In genomic region chr9:130718576-130718975, GRCh38 we compare ENCODE assay signal across 24 cellular contexts. TPM values are rescaled to one million over a fixed set of nuclear protein-coding genes. Genes with fewer than 3 reads are reported as not detected.
A peak's percentile ranks its signal among the peaks of the same experiment; 100 is the strongest.
DNase-seq lines count a peak whose midpoint lies in the region; ATAC-seq and TF ChIP-seq lines count a peak whose summit lies in the region.
"Had no signal": no experiment of that assay in that cellular context is flagged by ENCODE, and none has a peak within 500 bp of the region (broad histone marks: within the 10 kb centered on the region; RNA-seq: fewer than 3 reads in every experiment).

No MANE protein-coding gene starts in this region.

- no peak overlapping the region for H3K27ac ChIP-seq in GM23338 (ENCODE audit: low read depth)
- H3K27ac ChIP-seq in endodermal cell (ENCODE audit: low read depth, low read length), result no peak overlapping the region
- H3K27ac ChIP-seq in mesendoderm (ENCODE audit: low read depth, low read length), result no peak overlapping the region
- H3K27ac ChIP-seq in thyroid gland, result no peak overlapping the region
- no peak overlapping the region for H3K27ac ChIP-seq in osteoblast (ENCODE audit: low read depth, low read length)
- no peak overlapping the region for H3K27ac ChIP-seq in Karpas-422 (ENCODE audit: low read length)
- H3K27ac ChIP-seq: A549; BLaER1 treated with 17β-estradiol and CSF1 and Interleukin-3, amounts not matched to agents 10 nM and 100 nM; GM23248 had no signal

- H3K36me3 Mint-ChIP-seq in GM23338 (ENCODE audit: low read depth) (no peaks in the 10 kb centered on the region), endodermal cell (ENCODE audit: low read depth) (peaks cover 5% of the 10 kb centered on the region)

- H3K27me3 Mint-ChIP-seq in GM23338 (ENCODE audit: insufficient read depth, low read depth, poor library complexity) (peaks cover 5% of the 10 kb centered on the region), endodermal cell (ENCODE audit: insufficient read depth) (no peaks in the 10 kb centered on the region)
- H3K27me3 Mint-ChIP-seq: CD4-positive, alpha-beta T cell; CD8-positive, alpha-beta memory T cell had no signal

- DNase-seq in GM23338 (ENCODE audit: low spot score) (no peak), endodermal cell (peak; percentile 67), mesendoderm (peak; percentile 67), thyroid gland (peak; percentile 37 to 43), osteoblast (ENCODE audit: insufficient read length, low spot score, missing footprints) (no peak), NCI-H1105 (lab: John Stamatoyannopoulos, UW) (no peak), Karpas-422 (no peak)
- DNase-seq: 8988T; ACHN; AML-193; BE2C; CD4-positive, alpha-beta T cell; CD8-positive, alpha-beta memory T cell; DMS 273 treated with DMSO at 0.1 percent for 48 hours; DMS79 treated with DMSO at 0.1 percent for 48 hours; GF-D8; GM23248; HFFc6 had no signal

- no peaks in the 10 kb centered on the region for H3F3A ChIP-seq in GM23338 (replicated peaks; ENCODE audit: low read depth)

- peaks cover 87% of the 10 kb centered on the region for H3K79me2 ChIP-seq in GM23338 (replicated peaks; ENCODE audit: insufficient read depth)
- peaks cover 41% of the 10 kb centered on the region for H3K79me2 ChIP-seq in mesendoderm (ENCODE audit: control insufficient read depth, insufficient read depth, low read length)
- H3K79me2 ChIP-seq in osteoblast (ENCODE audit: insufficient read depth, low read length), result peaks cover 93% of the 10 kb centered on the region
- H3K79me2 ChIP-seq in Karpas-422 (ENCODE audit: low read length), result peaks cover 60% of the 10 kb centered on the region

- H3K4me3 Mint-ChIP-seq in GM23338 (no peak overlapping the region), endodermal cell (no peak overlapping the region)
- H3K4me3 Mint-ChIP-seq: CD14-positive monocyte; CD4-positive, alpha-beta T cell; CD8-positive, alpha-beta memory T cell; HFFc6 had no signal

- H3K9me3 Mint-ChIP-seq in GM23338 (no peaks in the 10 kb centered on the region), endodermal cell (no peaks in the 10 kb centered on the region)
- H3K9me3 Mint-ChIP-seq: CD4-positive, alpha-beta T cell; CD8-positive, alpha-beta memory T cell; HFFc6 had no signal

- no peak overlapping the region for H2BK5ac ChIP-seq in mesendoderm (ENCODE audit: low read length)

- H2BK120ac ChIP-seq in mesendoderm (ENCODE audit: low read depth, low read length), result no peak overlapping the region

- TF ChIP-seq CTCF in GM23338 (conservative IDR thresholded peaks at IDR 0.05; ENCODE audit: low read depth in 2 of 2), result no peak
- no peak for TF ChIP-seq CTCF in endodermal cell (conservative IDR thresholded peaks at IDR 0.05)
- no peak for TF ChIP-seq CTCF in thyroid gland (IDR thresholded peaks at IDR 0.05)
- TF ChIP-seq CTCF in osteoblast (IDR thresholded peaks at IDR 0.05; ENCODE audit: extremely low read depth, low read depth, low read length), result no peak

- no peak overlapping the region for H2BK15ac ChIP-seq in mesendoderm (replicated peaks; ENCODE audit: low read depth)

- H4K5ac ChIP-seq in mesendoderm (ENCODE audit: low read length), result no peak overlapping the region

- 0 out of 2 replicates have a peak overlapping the region, but pooled peaks have one; percentile 31 for H3K27ac Mint-ChIP-seq in GM23338
- H3K27ac Mint-ChIP-seq in endodermal cell, result peak overlapping the region; percentile 59
- H3K27ac Mint-ChIP-seq: CD14-positive monocyte; CD4-positive, alpha-beta T cell; HFFc6 had no signal

- H3K4me3 ChIP-seq in GM23338, result no peak overlapping the region
- no peak overlapping the region for H3K4me3 ChIP-seq in endodermal cell (ENCODE audit: low read length)
- H3K4me3 ChIP-seq in mesendoderm (ENCODE audit: low read length), result no peak overlapping the region
- no peak overlapping the region for H3K4me3 ChIP-seq in thyroid gland (replicated peaks in 1 of 3)
- no peak overlapping the region for H3K4me3 ChIP-seq in osteoblast (ENCODE audit: insufficient read depth, low read length)
- no peak overlapping the region for H3K4me3 ChIP-seq in Karpas-422 (ENCODE audit: low read length)
- H3K4me3 ChIP-seq: A549; BLaER1 treated with 17β-estradiol and CSF1 and Interleukin-3, amounts not matched to agents 10 nM and 100 nM; GM23248; HAP-1 had no signal

- no peak overlapping the region for H2AK5ac ChIP-seq in mesendoderm (ENCODE audit: low read length)

- H3K56ac ChIP-seq in mesendoderm (ENCODE audit: low read length), result no peak overlapping the region

- intact Hi-C loops in thyroid gland (cut with DNase I), result loop anchor here (10.0 kb wide), 1 partner anchor 46 kb away; no protein-coding TSS in a partner anchor

- peaks cover 31% of the 10 kb centered on the region for H4K20me1 ChIP-seq in GM23338 (replicated peaks; ENCODE audit: insufficient read depth)
- peaks cover 35% of the 10 kb centered on the region for H4K20me1 ChIP-seq in osteoblast (ENCODE audit: insufficient read depth, low read length)
- H4K20me1 ChIP-seq in Karpas-422 (ENCODE audit: insufficient read depth, low read depth, low read length), result 0 out of 2 replicates have a peak, but pooled peaks cover 4% of the 10 kb centered on the region

- H3K4me1 ChIP-seq in GM23338 (ENCODE audit: insufficient read depth) (peaks cover 21% of the 10 kb centered on the region), endodermal cell (ENCODE audit: control insufficient read depth, insufficient read depth, low read length) (no peaks in the 10 kb centered on the region), mesendoderm (ENCODE audit: control insufficient read depth, low read depth, low read length) (peaks cover 4% of the 10 kb centered on the region), thyroid gland (peaks cover 19 to 24% of the 10 kb centered on the region in 2 donors), osteoblast (ENCODE audit: insufficient read depth, low read length) (peaks cover 9% of the 10 kb centered on the region), Karpas-422 (ENCODE audit: low read length) (peaks cover 21% of the 10 kb centered on the region)
- H3K4me1 ChIP-seq: HAP-1 had no signal

- H3K9ac ChIP-seq in endodermal cell (ENCODE audit: extremely low read depth, low read length, poor library complexity, severe bottlenecking), result no peak overlapping the region
- no peak overlapping the region for H3K9ac ChIP-seq in mesendoderm (ENCODE audit: low read length)
- no peak overlapping the region for H3K9ac ChIP-seq in Karpas-422 (ENCODE audit: low read length)
- H3K9ac ChIP-seq: BLaER1 treated with 17β-estradiol and CSF1 and Interleukin-3, amounts not matched to agents 10 nM and 100 nM; GM23248 had no signal

- H3K9me3 ChIP-seq in endodermal cell (ENCODE audit: control insufficient read depth, low read length) (no peaks in the 10 kb centered on the region), thyroid gland (no peaks in the 10 kb centered on the region), osteoblast (ENCODE audit: low read depth, low read length) (no peaks in the 10 kb centered on the region), Karpas-422 (ENCODE audit: low read length) (no peaks in the 10 kb centered on the region)
- H3K9me3 ChIP-seq: A549; BE2C; BLaER1 treated with 17β-estradiol and CSF1 and Interleukin-3, amounts not matched to agents 10 nM and 100 nM; HAP-1 had no signal

- H2AFZ ChIP-seq in GM23338 (no peak overlapping the region), osteoblast (ENCODE audit: low read length) (no peak overlapping the region), Karpas-422 (ENCODE audit: low read length) (no peak overlapping the region)
- H2AFZ ChIP-seq: GM23248 had no signal

- no peak overlapping the region for H3K23ac ChIP-seq in mesendoderm (ENCODE audit: low read length)

- ATAC-seq in GM23338, result no peak
- ATAC-seq: A549 had no signal

- H3K27me3 ChIP-seq in GM23338 (ENCODE audit: insufficient read depth) (no peaks in the 10 kb centered on the region), endodermal cell (ENCODE audit: control insufficient read depth, insufficient read depth, low read length, poor library complexity, severe bottlenecking) (no peaks in the 10 kb centered on the region), mesendoderm (ENCODE audit: insufficient read depth, low read length, poor library complexity) (no peaks in the 10 kb centered on the region), thyroid gland (no peaks in the 10 kb centered on the region), osteoblast (ENCODE audit: insufficient read depth, low read length) (no peaks in the 10 kb centered on the region), Karpas-422 (ENCODE audit: low read length) (no peaks in the 10 kb centered on the region)
- H3K27me3 ChIP-seq: BE2C; BLaER1 treated with 17β-estradiol and CSF1 and Interleukin-3, amounts not matched to agents 10 nM and 100 nM had no signal

- peaks cover 18% of the 10 kb centered on the region for H3K79me1 ChIP-seq in mesendoderm (ENCODE audit: low read length)

- no peak overlapping the region for H3K18ac ChIP-seq in mesendoderm (ENCODE audit: low read length)

- H3K9me2 ChIP-seq in GM23338 (ENCODE audit: insufficient read depth) (no peaks in the 10 kb centered on the region), Karpas-422 (replicated peaks; ENCODE audit: insufficient read depth, low read length) (no peaks in the 10 kb centered on the region)

- H3K4me1 Mint-ChIP-seq in GM23338, result peaks cover 19% of the 10 kb centered on the region
- H3K4me1 Mint-ChIP-seq in endodermal cell, result peaks cover 28% of the 10 kb centered on the region

- H3K4me2 ChIP-seq in GM23338 (no peak overlapping the region), mesendoderm (ENCODE audit: low read length) (no peak overlapping the region), osteoblast (ENCODE audit: insufficient read depth, low read length) (no peak overlapping the region), Karpas-422 (ENCODE audit: low read depth, low read length, poor library complexity, severe bottlenecking) (no peak overlapping the region)
- H3K4me2 ChIP-seq: A549 had no signal

- no peak overlapping the region for H4K8ac ChIP-seq in mesendoderm (ENCODE audit: low read depth, low read length)

- no peak for TF ChIP-seq POLR2A in thyroid gland (IDR thresholded peaks at IDR 0.05)

- H3K4ac ChIP-seq in mesendoderm (ENCODE audit: low read depth, low read length), result no peak overlapping the region

- H3K36me3 ChIP-seq in GM23338 (ENCODE audit: insufficient read depth) (no peaks in the 10 kb centered on the region), endodermal cell (ENCODE audit: control insufficient read depth, insufficient read depth, low read length) (no peaks in the 10 kb centered on the region), mesendoderm (ENCODE audit: control insufficient read depth, insufficient read depth, low read length) (no peaks in the 10 kb centered on the region), thyroid gland (no peaks in the 10 kb centered on the region), osteoblast (ENCODE audit: insufficient read depth, low read length) (peaks cover 2% of the 10 kb centered on the region), Karpas-422 (ENCODE audit: insufficient read depth, low read length) (no peaks in the 10 kb centered on the region)
- H3K36me3 ChIP-seq: BE2C, HAP-1 had no signal

- 68 to 82% methylated on average over 3 of the region's 3 CpGs for WGBS in endodermal cell (ENCODE audit: insufficient coverage in 1 of 2, insufficient read length in 1 of 2), 2 experiments
- WGBS in mesendoderm (ENCODE audit: extremely low coverage, insufficient coverage, low lambda C conversion rate), result no CpG with 5 or more reads among the region's 3 CpGs
- WGBS in thyroid gland, 2 donors, result 49 to 72% methylated on average over 3 of the region's 3 CpGs

RNA-seq across cellular contexts. Expression of gene EXOSC2, which starts 25.0 kb away (rescaled TPM):
- 77.7 and 80.3 TPM in 2 replicates for total RNA-seq in GM23338 (2014; rRNA removed; shearing (Covaris generic))
- polyA plus RNA-seq in GM23338 (2016; fragmentation: Nextera tagmentation; extraction: Ambion mirVana), result 35.1 and 37.6 TPM in 2 replicates
- total RNA-seq in endodermal cell (10 to 100 TPM; 47.8 to 74.0 TPM), thyroid gland (10 to 100 TPM; 19.2 to 21.6 (median 20.3) TPM), osteoblast (18.6 and 22.1 TPM in 2 replicates)
- 37.7 TPM for polyA plus RNA-seq in endodermal cell (2013, experiment 1 of 2)
- 37.3 TPM for polyA plus RNA-seq in endodermal cell (2013, experiment 2 of 2)
- polyA plus RNA-seq in mesendoderm (2013, experiment 1 of 2), result 35.1 TPM
- 35.8 TPM for polyA plus RNA-seq in mesendoderm (2013, experiment 2 of 2)
- total RNA-seq in Karpas-422 (2014; rRNA removed; shearing (Covaris generic); ENCODE audit: low replicate concordance), result 14.6 and 20.6 TPM in 2 replicates

RNA-seq across cellular contexts. Expression of gene PRDM12, which starts 54.2 kb away (rescaled TPM):
- total RNA-seq in GM23338 (2014; rRNA removed; shearing (Covaris generic)), result 0.78 TPM in 1 of 2 replicates, not detected in the other
- 0.11 and 0.14 TPM in 2 replicates for polyA plus RNA-seq in GM23338 (2016; fragmentation: Nextera tagmentation; extraction: Ambion mirVana)
- total RNA-seq in endodermal cell, result not detected
- 5.8 TPM for polyA plus RNA-seq in endodermal cell (2013, experiment 1 of 2)
- 5.3 TPM for polyA plus RNA-seq in endodermal cell (2013, experiment 2 of 2)
- polyA plus RNA-seq in mesendoderm (2013, experiment 1 of 2), result 0.01 TPM
- polyA plus RNA-seq in mesendoderm (2013, experiment 2 of 2), result 0.01 TPM
- not detected for total RNA-seq in thyroid gland
- total RNA-seq in osteoblast, result not detected in 2 replicates
- total RNA-seq in Karpas-422 (2014; rRNA removed; shearing (Covaris generic); ENCODE audit: low replicate concordance), result 0.07 TPM in 1 of 2 replicates, not detected in the other
- total RNA-seq: Daoy, G401, GM23248 had no signal
- polyA plus RNA-seq: CD14-positive monocyte; CD8-positive, alpha-beta memory T cell; GM23248 had no signal

Comparison
In these comparisons a context has a peak if more than half of its experiments do, and no peak if none do; other contexts are left out.
1. DNase-seq: peak in endodermal cell (single experiment), mesendoderm (single experiment) and thyroid gland (2 of 2); none in GM23338 (single experiment), osteoblast (single experiment), NCI-H1105 (single experiment) and Karpas-422 (single experiment).